ENCODE assay signal across 8 cellular contexts in genomic region chr4:183398298-183399129, GRCh38. TPM values are rescaled to one million over a fixed set of nuclear protein-coding genes. Genes with fewer than 3 reads are reported as not detected.
DNase-seq lines count a peak whose midpoint lies in the region; ATAC-seq lines count a peak whose summit lies in the region.

No MANE protein-coding gene starts in this region.

- no peaks in the 10 kb centered on the region for H3K9me3 Mint-ChIP-seq in activated CD4-positive, alpha-beta memory T cell treated with anti-CD3 and anti-CD28 coated beads, Interleukin-2, amount 10 ng/mL, durations not matched to agents 7 days and 5 days

- peak; percentile 88 for ATAC-seq in HG02870 (IDR thresholded peaks at IDR 0.05; ENCODE audit: unreplicated experiment)

- CTCF ChIA-PET in activated CD4-positive, alpha-beta memory T cell treated with anti-CD3 and anti-CD28 coated beads, Interleukin-2, amount 10 ng/mL, durations not matched to agents 7 days and 5 days (lab: Charles Lee) = interaction anchor here (0.6 to 1.8 kb wide), 7 partner anchors 9 to 134 kb away, joined by 3 to 15 read pairs (median 3); partner anchors contain the start of gene CDKN2AIP

- no peaks in the 10 kb centered on the region for H3K36me3 Mint-ChIP-seq in activated CD4-positive, alpha-beta memory T cell treated with anti-CD3 and anti-CD28 coated beads, Interleukin-2, amount 10 ng/mL, durations not matched to agents 7 days and 5 days (ENCODE audit: low read depth)

- POLR2A ChIA-PET in activated CD4-positive, alpha-beta memory T cell treated with anti-CD3 and anti-CD28 coated beads, Interleukin-2, amount 10 ng/mL, durations not matched to agents 7 days and 5 days (lab: Charles Lee) = interaction anchor here (0.9 to 1.7 kb wide), 3 partner anchors 9 to 45 kb away, joined by 3 to 6 read pairs (median 4); no protein-coding TSS in a partner anchor

- peak overlapping the region; percentile 75 for H3K4me3 Mint-ChIP-seq in activated CD4-positive, alpha-beta memory T cell treated with anti-CD3 and anti-CD28 coated beads, Interleukin-2, amount 10 ng/mL, durations not matched to agents 7 days and 5 days

- peaks cover 24% of the 10 kb centered on the region for H3K27me3 Mint-ChIP-seq in activated CD4-positive, alpha-beta memory T cell treated with anti-CD3 and anti-CD28 coated beads, Interleukin-2, amount 10 ng/mL, durations not matched to agents 7 days and 5 days

- DNase-seq in NCI-H2171 treated with DMSO at 0.1 percent for 48 hours (lab: John Stamatoyannopoulos, UW) (peak; percentile 15), NCI-H2171 (lab: John Stamatoyannopoulos, UW) (no peak), NCI-H2196 treated with DMSO at 0.1 percent for 48 hours (lab: John Stamatoyannopoulos, UW; ENCODE audit: unreplicated experiment) (peak; percentile 21), lung microvascular endothelial cell (ENCODE audit: low read depth in 2 of 2) (peak; percentile 73 to 79)
- DNase-seq in activated CD4-positive, alpha-beta memory T cell treated with anti-CD3 and anti-CD28 coated beads, Interleukin-2, amount 10 ng/mL, durations not matched to agents 7 days and 5 days = peak; percentile 72
- DNase-seq in effector CD8-positive, alpha-beta T cell (lab: John Stamatoyannopoulos, UW) = peak; percentile 29
- DNase-seq in stimulated activated CD4-positive, alpha-beta T cell treated with anti-CD3 and anti-CD28 coated beads, TNF-alpha, amount 100 ng/mL, for 4 hours (ENCODE audit: low read depth in 3 of 3) = peak; percentile 43 to 46 (median 44)

- H3K27ac Mint-ChIP-seq in activated CD4-positive, alpha-beta memory T cell treated with anti-CD3 and anti-CD28 coated beads, Interleukin-2, amount 10 ng/mL, durations not matched to agents 7 days and 5 days = no peak overlapping the region

- H3K4me1 Mint-ChIP-seq in activated CD4-positive, alpha-beta memory T cell treated with anti-CD3 and anti-CD28 coated beads, Interleukin-2, amount 10 ng/mL, durations not matched to agents 7 days and 5 days = peaks cover 25% of the 10 kb centered on the region

RNA-seq across cellular contexts. Expression of gene CDKN2AIP, which starts 45.9 kb away (rescaled TPM):
- total RNA-seq in activated CD4-positive, alpha-beta memory T cell treated with anti-CD3 and anti-CD28 coated beads, Interleukin-2, amount 10 ng/mL, durations not matched to agents 7 days and 5 days = 10 to 100 TPM; 30.5 to 30.9 TPM
- total RNA-seq in lung microvascular endothelial cell = 10.2 and 13.7 TPM in 2 replicates
